ENCODE assay signal across 8 cellular contexts in genomic region chr3:187044206-187044605, GRCh38.
DNase-seq lines count a peak whose midpoint lies in the region; ATAC-seq and TF ChIP-seq lines count a peak whose summit lies in the region.

No MANE protein-coding gene starts in this region.

- H3K27ac ChIP-seq in cardiac muscle cell (peak overlapping the region; percentile 91), esophagus muscularis mucosa (replicated peaks in 1 of 4) (no peak overlapping the region)

- no peaks in the 10 kb centered on the region for H3K9me3 Mint-ChIP-seq in T-cell
- peaks cover 5% of the 10 kb centered on the region for H3K9me3 Mint-ChIP-seq in nephron progenitor cell

- H3K36me3 ChIP-seq in cardiac muscle cell (peaks cover 20% of the 10 kb centered on the region), esophagus muscularis mucosa (peaks cover 0 to 16% (median 7%) of the 10 kb centered on the region in 4 donors)

- H3K4me1 ChIP-seq in cardiac muscle cell (ENCODE audit: low read depth) = peaks cover 30% of the 10 kb centered on the region
- H3K4me1 ChIP-seq in esophagus muscularis mucosa = peaks cover 0 to 25% (median 15%) of the 10 kb centered on the region in 4 donors

- H3K36me3 Mint-ChIP-seq in T-cell (peaks cover 86% of the 10 kb centered on the region), nephron progenitor cell (ENCODE audit: low read depth) (peaks cover 91% of the 10 kb centered on the region)

- H3K4me1 Mint-ChIP-seq in T-cell (peaks cover 91 to 98% (median 92%) of the 10 kb centered on the region in 3 donors), nephron progenitor cell (no peaks in the 10 kb centered on the region)

- H3K4me3 Mint-ChIP-seq in T-cell (peak overlapping the region; percentile 51 to 75 (median 54)), nephron progenitor cell (no peak overlapping the region)

- DNase-seq in cardiac muscle cell (ENCODE audit: low read depth in 1 of 2, low spot score in 1 of 2) (no peak), left ventricle myocardium superior (no peak), T-cell (no peak), nephron progenitor cell (no peak), esophagus muscularis mucosa (ENCODE audit: extremely low spot score) (no peak), T-helper 9 cell (no peak), sciatic nerve (ENCODE audit: low spot score) (no peak)

- H3K27ac Mint-ChIP-seq in T-cell = peak overlapping the region; percentile 85 to 90
- H3K27ac Mint-ChIP-seq in nephron progenitor cell = peak overlapping the region; percentile 23

- no peaks in the 10 kb centered on the region for H3K9me3 ChIP-seq in cardiac muscle cell (ENCODE audit: low read depth)
- H3K9me3 ChIP-seq in esophagus muscularis mucosa = no peaks in the 10 kb centered on the region

- no peak for ATAC-seq in left ventricle myocardium superior
- peak; percentile 61 for ATAC-seq in HG03095 (IDR thresholded peaks at IDR 0.05; ENCODE audit: unreplicated experiment)
- no peak for ATAC-seq in T-cell (replicated peaks in 1 of 4)
- no peak for ATAC-seq in sciatic nerve

- POLR2A ChIA-PET in T-cell (lab: Charles Lee) = no interaction called here

- no peak for TF ChIP-seq EP300 in esophagus muscularis mucosa (IDR thresholded peaks at IDR 0.05)

- H3K27me3 Mint-ChIP-seq in T-cell (no peaks in the 10 kb centered on the region), nephron progenitor cell (ENCODE audit: low read depth, poor library complexity) (no peaks in the 10 kb centered on the region)

- WGBS in esophagus muscularis mucosa = 74% methylated on average over 3 of the region's 3 CpGs

- H3K27me3 ChIP-seq in cardiac muscle cell (no peaks in the 10 kb centered on the region), esophagus muscularis mucosa (no peaks in the 10 kb centered on the region)

- TF ChIP-seq POLR2A in esophagus muscularis mucosa (IDR thresholded peaks at IDR 0.05; ENCODE audit: low read depth) = no peak

- intact Hi-C loops in left ventricle myocardium superior (cut with micrococcal nuclease) = no loop called here
- intact Hi-C loops in esophagus muscularis mucosa (cut with DNase I) = no loop called here
- intact Hi-C loops in sciatic nerve (cut with DNase I) = no loop called here

- TF ChIP-seq CTCF in cardiac muscle cell (IDR thresholded peaks at IDR 0.05; ENCODE audit: low read depth, low read length) = no peak
- no peak for TF ChIP-seq CTCF in nephron progenitor cell (IDR thresholded peaks at IDR 0.05)
- no peak for TF ChIP-seq CTCF in esophagus muscularis mucosa (IDR thresholded peaks at IDR 0.05)

- H3K4me3 ChIP-seq in cardiac muscle cell = no peak overlapping the region
- H3K4me3 ChIP-seq in esophagus muscularis mucosa = no peak overlapping the region

- CTCF ChIA-PET in T-cell (lab: Charles Lee) = interaction anchor here in 1 of 2 donors (0.7 to 1.0 kb wide), 2 partner anchors 69 to 278 kb away, joined by 3 read pairs; no protein-coding TSS in a partner anchor
